ENCODE assay signal across 8 cellular contexts in the genomic region with DNA sequence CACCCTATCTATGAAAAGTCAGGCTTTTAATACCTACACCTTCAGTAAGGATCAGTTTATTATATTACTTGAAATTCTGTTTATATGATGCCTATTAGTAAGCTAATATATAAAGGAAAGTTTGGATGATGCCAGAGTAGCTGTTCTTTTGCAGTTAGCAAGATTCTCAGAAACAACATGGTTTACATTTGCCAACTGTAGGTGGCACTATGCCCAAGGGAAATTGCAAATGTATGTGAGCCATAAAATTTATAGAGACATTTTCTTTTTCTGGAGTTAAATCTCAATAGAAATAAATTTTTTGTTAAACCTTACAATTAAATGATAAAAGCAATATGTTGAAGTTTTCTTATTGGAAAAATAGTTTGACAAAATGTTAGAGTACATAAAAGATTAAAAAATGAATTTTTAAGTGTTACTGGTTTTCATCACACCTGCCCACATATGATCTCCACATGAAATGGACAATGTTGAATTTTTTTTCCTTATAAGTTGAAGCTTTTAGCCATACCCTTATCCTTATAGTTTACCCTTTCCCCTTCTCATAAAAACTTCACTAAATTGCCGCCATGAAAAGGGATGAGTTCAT. TPM values are rescaled to one million over a fixed set of nuclear protein-coding genes. Genes with fewer than 3 reads are reported as not detected.
DNase-seq lines count a peak whose midpoint lies in the region; ATAC-seq and TF ChIP-seq lines count a peak whose summit lies in the region.

No MANE protein-coding gene starts in this region.

- CTCF ChIA-PET in PC-3 (lab: Charles Lee), result interaction anchor here (0.5 to 1.6 kb wide), 6 partner anchors 33 to 312 kb away, joined by 3 to 19 read pairs (median 5); no protein-coding TSS in a partner anchor

- DNase-seq in DMS153 treated with DMSO at 0.1 percent for 48 hours (lab: John Stamatoyannopoulos, UW; ENCODE audit: unreplicated experiment), result peak; percentile 45
- peak; percentile 42 for DNase-seq in HT-29 (ENCODE audit: low spot score)
- DNase-seq in PC-3, result peak; percentile 76
- no peak for DNase-seq in ascending aorta (ENCODE audit: low spot score in 2 of 2)
- DNase-seq in kidney epithelial cell (ENCODE audit: low read depth), result peak; percentile 10
- peak in 5 of 6 experiments; percentile 7 to 62 (median 26) for DNase-seq in stimulated activated naive CD4-positive, alpha-beta T cell (lab: John Stamatoyannopoulos, UW)

- H3K27me3 ChIP-seq in PC-3 (ENCODE audit: low read length) (no peaks in the 10 kb centered on the region), ascending aorta (no peaks in the 10 kb centered on the region), kidney epithelial cell (ENCODE audit: control insufficient read depth, insufficient read depth, low read length) (no peaks in the 10 kb centered on the region)

- no peak overlapping the region for H3K27ac ChIP-seq in PC-3 (ENCODE audit: low read length)
- H3K27ac ChIP-seq in ascending aorta, result no peak overlapping the region

- no peaks in the 10 kb centered on the region for H3K9me2 ChIP-seq in PC-3 (replicated peaks; ENCODE audit: low read length)

- peak; percentile 83 for TF ChIP-seq CTCF in PC-3 (conservative IDR thresholded peaks at IDR 0.05; ENCODE audit: low read depth, low read length)
- TF ChIP-seq CTCF in ascending aorta (IDR thresholded peaks at IDR 0.05), result peak in 2 of 3 experiments; percentile 6 to 25
- TF ChIP-seq CTCF in kidney epithelial cell (IDR thresholded peaks at IDR 0.05; ENCODE audit: insufficient read depth, low read length, poor library complexity, severe bottlenecking), result peak; percentile 57

- no peaks in the 10 kb centered on the region for H3K4me1 ChIP-seq in PC-3 (ENCODE audit: insufficient read depth, low read length)
- H3K4me1 ChIP-seq in ascending aorta, result no peaks in the 10 kb centered on the region

- H3K4me3 ChIP-seq in PC-3 (ENCODE audit: low read length) (no peak overlapping the region), ascending aorta (no peak overlapping the region), kidney epithelial cell (ENCODE audit: low read depth, low read length) (no peak overlapping the region)

- ATAC-seq in PC-3 (peak; percentile 51; the same call in 1 of the 2 replicates), GM18498 (IDR thresholded peaks at IDR 0.05; ENCODE audit: unreplicated experiment) (no peak)
- no peak for ATAC-seq in activated CD4-positive, CD25-positive, alpha-beta regulatory T cell treated with anti-CD3 and anti-CD28 coated beads, Interleukin-2, amount 50 U/mL, for 24 hours

- no peak overlapping the region for H2AFZ ChIP-seq in PC-3 (ENCODE audit: low read length)

- H3K36me3 ChIP-seq in PC-3 (ENCODE audit: low read depth, low read length) (no peaks in the 10 kb centered on the region; the same call in 1 of the 2 replicates), ascending aorta (no peaks in the 10 kb centered on the region), kidney epithelial cell (ENCODE audit: control insufficient read depth, insufficient read depth, low read length) (no peaks in the 10 kb centered on the region)

- H4K20me1 ChIP-seq in PC-3 (ENCODE audit: low read length), result no peaks in the 10 kb centered on the region

- H3K9ac ChIP-seq in PC-3 (ENCODE audit: low read length), result no peak overlapping the region

- BruUV-seq in PC-3 (replicated peaks; lab: Mats Ljungman, UMichigan), result no TSS peak

- H3F3A ChIP-seq in PC-3 (ENCODE audit: low read length, unreplicated experiment), result no peaks in the 10 kb centered on the region

- H3K4me2 ChIP-seq in PC-3 (ENCODE audit: low read length), result no peak overlapping the region

- H3K79me2 ChIP-seq in PC-3 (ENCODE audit: low read length), result no peaks in the 10 kb centered on the region

- H3K9me3 ChIP-seq in PC-3 (ENCODE audit: low read length), result no peaks in the 10 kb centered on the region
- no peaks in the 10 kb centered on the region for H3K9me3 ChIP-seq in ascending aorta

- POLR2A ChIA-PET in PC-3 (lab: Charles Lee; ENCODE audit: unreplicated experiment), result no interaction called here

- intact Hi-C loops in PC-3 (cut with micrococcal nuclease) (loop anchor here (1.0 to 5.0 kb wide), 2 partner anchors 294 to 625 kb away; no protein-coding TSS in a partner anchor), ascending aorta (cut with DNase I) (no loop called here)

RNA-seq across cellular contexts. Expression of a gene that starts 32.1 kb away (rescaled TPM):
- 0.41 TPM in 1 of 2 replicates, not detected in the other for total RNA-seq in HT-29 (2014; rRNA removed; shearing (Covaris generic))
- total RNA-seq in PC-3 (2014; rRNA removed) (5.9 and 8.4 TPM in 2 replicates), ascending aorta (not detected), kidney epithelial cell (10.5 and 11.0 TPM in 2 replicates)

RNA-seq across cellular contexts. Expression of a gene that starts 48.5 kb away (rescaled TPM):
- total RNA-seq in HT-29 (2014; rRNA removed; shearing (Covaris generic)), result not detected in 2 replicates
- total RNA-seq in PC-3 (2014; rRNA removed), result not detected in 2 replicates
- not detected for total RNA-seq in ascending aorta
- not detected in 2 replicates for total RNA-seq in kidney epithelial cell

Comparison
In these comparisons a context has a peak if more than half of its experiments do, and no peak if none do; other contexts are left out.
1. DNase-seq: peak in DMS153 treated with DMSO at 0.1 percent for 48 hours (single experiment), HT-29 (single experiment), PC-3 (single experiment), kidney epithelial cell (single experiment) and stimulated activated naive CD4-positive, alpha-beta T cell (5 of 6); none in ascending aorta (0 of 2).
2. CTCF ChIP-seq: peak in every context shown above with its lines; median percentile 83 in PC-3; 57 in kidney epithelial cell; 16 in ascending aorta.